In the genomic region with DNA sequence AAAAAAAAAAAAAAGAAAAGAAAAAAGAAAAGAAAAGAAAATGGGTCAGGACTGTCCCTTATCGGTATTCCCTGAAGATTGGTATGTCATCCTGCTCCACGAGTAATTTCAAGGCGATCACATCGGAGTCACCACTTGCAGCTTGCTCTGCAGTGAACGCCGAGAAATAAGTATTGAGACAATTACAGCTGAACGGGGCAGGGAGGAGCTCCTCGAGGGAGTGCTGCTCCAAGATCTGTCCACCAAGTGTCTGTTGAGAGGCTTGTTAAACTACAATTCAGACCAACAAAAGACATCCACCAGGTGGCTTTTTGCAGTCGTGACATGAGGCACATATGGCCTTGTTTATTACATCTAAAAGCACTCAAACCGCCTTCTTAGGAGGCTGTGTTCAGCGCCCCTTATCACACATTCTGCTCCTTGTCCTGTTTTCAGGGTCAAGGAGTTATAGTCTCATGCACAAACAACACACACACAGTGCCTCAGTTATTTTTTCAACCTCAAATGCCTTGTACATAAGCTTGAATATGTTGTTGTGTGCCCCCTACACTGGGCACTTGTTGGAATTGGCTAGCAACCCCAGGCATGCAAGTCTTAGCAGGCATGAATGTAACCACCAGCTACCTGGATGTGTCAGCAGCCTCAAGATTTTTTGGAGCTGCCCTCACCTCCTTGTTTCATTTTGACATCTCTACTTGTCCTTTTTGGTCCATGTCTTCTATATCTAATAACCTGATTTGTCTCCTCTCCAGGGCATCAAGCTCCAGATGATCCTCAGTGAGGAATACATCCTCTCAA, we compare ENCODE assay signal across 15 cellular contexts. TPM values are rescaled to one million over a fixed set of nuclear protein-coding genes. Genes with fewer than 3 reads are reported as not detected.
DNase-seq lines count a peak whose midpoint lies in the region; ATAC-seq, FAIRE-seq and TF ChIP-seq lines count a peak whose summit lies in the region.
"Had no signal": no experiment of that assay in that cellular context is flagged by ENCODE, and none has a peak within 500 bp of the region (broad histone marks: within the 10 kb centered on the region; RNA-seq: fewer than 3 reads in every experiment).

No MANE protein-coding gene starts in this region.

- H3K4me3 ChIP-seq in Panc1 (ENCODE audit: low read depth in 2 of 2, low read length in 2 of 2), result 0 out of 4 replicates have a peak overlapping the region, but pooled peaks of 1 of the 2 experiments have one; percentile 23
- H3K4me3 ChIP-seq in CD8-positive, alpha-beta T cell (ENCODE audit: low read depth, low read length), result no peak overlapping the region
- H3K4me3 ChIP-seq: sigmoid colon had no signal

- POLR2A ChIA-PET in activated CD4-positive, alpha-beta T cell treated with anti-CD3 and anti-CD28 coated beads for 36 hours (lab: Charles Lee), result interaction anchor here (0.6 kb wide), 1 partner anchor 110 kb away, joined by 3 read pairs; no protein-coding TSS in a partner anchor
- POLR2A ChIA-PET in Panc1 (lab: Charles Lee), result interaction anchor here (0.6 kb wide), 1 partner anchor 267 kb away, joined by 11 read pairs; no protein-coding TSS in a partner anchor
- POLR2A ChIA-PET in CD8-positive, alpha-beta T cell (lab: Charles Lee), result interaction anchor here (1.6 to 2.8 kb wide), 3 partner anchors 13 to 43 kb away, joined by 6 to 10 read pairs (median 7); a partner anchor contains a TSS

- in situ Hi-C loops in Panc1 (cut with HindIII; ENCODE audit: low pct_unique_long_range_greater_than_20kb, low sequenced_read_pairs), result no loop called here

- FAIRE-seq in GM19239 (lab: Jason Lieb, UNC), result peak; percentile 11

- H3K27me3 Mint-ChIP-seq in activated CD4-positive, alpha-beta T cell treated with anti-CD3 and anti-CD28 coated beads for 36 hours, result no peaks in the 10 kb centered on the region
- H3K27me3 Mint-ChIP-seq in CD8-positive, alpha-beta T cell (ENCODE audit: low read depth), result no peaks in the 10 kb centered on the region
- no peaks in the 10 kb centered on the region for H3K27me3 Mint-ChIP-seq in activated T-helper 2 cell treated with anti-CD3 and anti-CD28 coated beads, Interferon-gamma antibody, Interleukin-2, Interleukin-4, amounts not matched to agents 10 μg/mL and 5 μg/mL and 100 μg/mL, durations not matched to agents 14 hours and 24 hours and 36 hours (ENCODE audit: low read depth)

- H3K27ac ChIP-seq in Panc1 (ENCODE audit: low read length), result no peak overlapping the region
- no peak overlapping the region for H3K27ac ChIP-seq in CD8-positive, alpha-beta T cell (ENCODE audit: low read depth, low read length)
- H3K27ac ChIP-seq: neutrophil, sigmoid colon, vagina had no signal

- no peaks in the 10 kb centered on the region for H3K9me3 Mint-ChIP-seq in activated CD4-positive, alpha-beta T cell treated with anti-CD3 and anti-CD28 coated beads for 36 hours (ENCODE audit: low read depth)
- no peaks in the 10 kb centered on the region for H3K9me3 Mint-ChIP-seq in CD8-positive, alpha-beta T cell
- no peaks in the 10 kb centered on the region for H3K9me3 Mint-ChIP-seq in activated T-helper 2 cell treated with anti-CD3 and anti-CD28 coated beads, Interferon-gamma antibody, Interleukin-2, Interleukin-4, amounts not matched to agents 10 μg/mL and 5 μg/mL and 100 μg/mL, durations not matched to agents 14 hours and 24 hours and 36 hours

- peaks cover 35% of the 10 kb centered on the region for H3K4me1 Mint-ChIP-seq in activated CD4-positive, alpha-beta T cell treated with anti-CD3 and anti-CD28 coated beads for 36 hours
- H3K4me1 Mint-ChIP-seq in CD8-positive, alpha-beta T cell (ENCODE audit: low read depth), result peaks cover 24% of the 10 kb centered on the region
- H3K4me1 Mint-ChIP-seq in activated T-helper 2 cell treated with anti-CD3 and anti-CD28 coated beads, Interferon-gamma antibody, Interleukin-2, Interleukin-4, amounts not matched to agents 10 μg/mL and 5 μg/mL and 100 μg/mL, durations not matched to agents 14 hours and 24 hours and 36 hours (ENCODE audit: low read depth), result peaks cover 34% of the 10 kb centered on the region

- intact Hi-C loops in activated CD4-positive, alpha-beta T cell treated with anti-CD3 and anti-CD28 coated beads for 36 hours (cut with DNase I, micrococcal nuclease), result loop anchor here in 1 of 2 experiments (5.0 kb wide), 3 partner anchors 153 to 268 kb away; no protein-coding TSS in a partner anchor
- intact Hi-C loops in Panc1 (cut with micrococcal nuclease; ENCODE audit: unreplicated experiment), result loop anchor here (5.0 kb wide), 1 partner anchor 228 kb away; a partner anchor contains a TSS
- intact Hi-C loops in CD8-positive, alpha-beta T cell (cut with DNase I, micrococcal nuclease), result no loop called here
- intact Hi-C loops in activated T-helper 2 cell treated with anti-CD3 and anti-CD28 coated beads, Interferon-gamma antibody, Interleukin-2, Interleukin-4, amounts not matched to agents 10 μg/mL and 5 μg/mL and 100 μg/mL, durations not matched to agents 14 hours and 24 hours and 36 hours (cut with micrococcal nuclease), result no loop called here

- H3K27ac Mint-ChIP-seq in activated CD4-positive, alpha-beta T cell treated with anti-CD3 and anti-CD28 coated beads for 36 hours, result no peak overlapping the region
- no peak overlapping the region for H3K27ac Mint-ChIP-seq in CD8-positive, alpha-beta T cell
- H3K27ac Mint-ChIP-seq in activated T-helper 2 cell treated with anti-CD3 and anti-CD28 coated beads, Interferon-gamma antibody, Interleukin-2, Interleukin-4, amounts not matched to agents 10 μg/mL and 5 μg/mL and 100 μg/mL, durations not matched to agents 14 hours and 24 hours and 36 hours, result no peak overlapping the region

- H3K36me3 ChIP-seq in Panc1 (ENCODE audit: control insufficient read depth, insufficient read depth, low read length), result no peaks in the 10 kb centered on the region; the same call in 1 of the 2 replicates
- H3K36me3 ChIP-seq in CD8-positive, alpha-beta T cell (ENCODE audit: insufficient read depth, low read length), result no peaks in the 10 kb centered on the region
- H3K36me3 ChIP-seq: neutrophil, sigmoid colon, vagina had no signal

- no TSS peak for BruUV-seq in Panc1 (replicated peaks; lab: Mats Ljungman, UMichigan)

- H3K9me3 ChIP-seq in Panc1 (ENCODE audit: control insufficient read depth, insufficient read depth, low read depth, low read length), result no peaks in the 10 kb centered on the region
- no peaks in the 10 kb centered on the region for H3K9me3 ChIP-seq in CD8-positive, alpha-beta T cell (ENCODE audit: low read length)
- H3K9me3 ChIP-seq: neutrophil, sigmoid colon, vagina had no signal

- H3K4me3 Mint-ChIP-seq in activated CD4-positive, alpha-beta T cell treated with anti-CD3 and anti-CD28 coated beads for 36 hours, result no peak overlapping the region
- no peak overlapping the region for H3K4me3 Mint-ChIP-seq in CD8-positive, alpha-beta T cell
- no peak overlapping the region for H3K4me3 Mint-ChIP-seq in activated T-helper 2 cell treated with anti-CD3 and anti-CD28 coated beads, Interferon-gamma antibody, Interleukin-2, Interleukin-4, amounts not matched to agents 10 μg/mL and 5 μg/mL and 100 μg/mL, durations not matched to agents 14 hours and 24 hours and 36 hours (ENCODE audit: low read depth)

- peak; percentile 42 for ATAC-seq in activated CD4-positive, alpha-beta T cell treated with anti-CD3 and anti-CD28 coated beads for 36 hours
- ATAC-seq in Panc1 (peak; percentile 56), GM18498 (IDR thresholded peaks at IDR 0.05; ENCODE audit: unreplicated experiment) (no peak)
- no peak for ATAC-seq in CD8-positive, alpha-beta T cell

- TF ChIP-seq CTCF in Panc1 (IDR thresholded peaks at IDR 0.05), result 0 out of 2 replicates have a peak, but pooled peaks have one; percentile 10
- no peak for TF ChIP-seq CTCF in CD8-positive, alpha-beta T cell (IDR thresholded peaks at IDR 0.05)

- CTCF ChIA-PET in activated CD4-positive, alpha-beta T cell treated with anti-CD3 and anti-CD28 coated beads for 36 hours (lab: Charles Lee), result interaction anchor here (0.5 to 8.5 kb wide), 20 partner anchors 8 to 279 kb away, joined by 3 to 176 read pairs (median 11); a partner anchor contains a TSS
- CTCF ChIA-PET in Panc1 (lab: Charles Lee), result no interaction called here
- CTCF ChIA-PET in CD8-positive, alpha-beta T cell (lab: Charles Lee), result interaction anchor here (0.5 to 15.8 kb wide), 25 partner anchors 9 to 229 kb away, joined by 3 to 279 read pairs (median 6); a partner anchor contains a TSS

- DNase-seq in activated CD4-positive, alpha-beta T cell treated with anti-CD3 and anti-CD28 coated beads for 36 hours, result peak; percentile 47
- no peak for DNase-seq in activated CD4-positive, alpha-beta T cell treated with anti-CD3 and anti-CD28 coated beads for 1 hour
- DNase-seq in GM19239 (ENCODE audit: insufficient read length, low spot score) (no peak), Panc1 (ENCODE audit: low read depth, low spot score) (no peak), kidney tubule cell (ENCODE audit: low spot score) (peak; percentile 2)
- DNase-seq in CD8-positive, alpha-beta T cell, result no peak
- no peak for DNase-seq in activated T-helper 2 cell treated with anti-CD3 and anti-CD28 coated beads, Interferon-gamma antibody, Interleukin-2, Interleukin-4, amounts not matched to agents 10 μg/mL and 5 μg/mL and 100 μg/mL, durations not matched to agents 14 hours and 24 hours and 36 hours (ENCODE audit: low spot score)
- DNase-seq: NCI-H2081; sigmoid colon; stimulated activated CD4-positive, alpha-beta T cell treated with anti-CD3 and anti-CD28 coated beads, Interleukin-4, amount 100 ng/mL, for 1 hour had no signal

- H3K27me3 ChIP-seq in Panc1 (ENCODE audit: control insufficient read depth, insufficient read depth, low read length), result peaks cover 17% of the 10 kb centered on the region
- no peaks in the 10 kb centered on the region for H3K27me3 ChIP-seq in CD8-positive, alpha-beta T cell (ENCODE audit: insufficient read depth, low read length)
- H3K27me3 ChIP-seq: neutrophil, sigmoid colon, vagina had no signal

- peaks cover 4% of the 10 kb centered on the region; the same call in 1 of the 2 replicates for H3K4me1 ChIP-seq in Panc1 (ENCODE audit: control insufficient read depth, insufficient read depth, low read length)
- H3K4me1 ChIP-seq in CD8-positive, alpha-beta T cell (ENCODE audit: insufficient read depth, low read length), result peaks cover 21% of the 10 kb centered on the region
- H3K4me1 ChIP-seq: vagina had no signal

- H3K36me3 Mint-ChIP-seq in activated CD4-positive, alpha-beta T cell treated with anti-CD3 and anti-CD28 coated beads for 36 hours (ENCODE audit: low read depth), result no peaks in the 10 kb centered on the region
- H3K36me3 Mint-ChIP-seq in CD8-positive, alpha-beta T cell, result no peaks in the 10 kb centered on the region
- no peaks in the 10 kb centered on the region for H3K36me3 Mint-ChIP-seq in activated T-helper 2 cell treated with anti-CD3 and anti-CD28 coated beads, Interferon-gamma antibody, Interleukin-2, Interleukin-4, amounts not matched to agents 10 μg/mL and 5 μg/mL and 100 μg/mL, durations not matched to agents 14 hours and 24 hours and 36 hours (ENCODE audit: low read depth)

RNA-seq across cellular contexts. Expression of a gene that starts 13.0 kb away (rescaled TPM):
- total RNA-seq in activated CD4-positive, alpha-beta T cell treated with anti-CD3 and anti-CD28 coated beads for 36 hours, result 100 to 1,000 TPM; 180 to 217 TPM
- total RNA-seq in Panc1 (2021; ENCODE audit: unreplicated experiment), result 0.67 TPM
- polyA plus RNA-seq in Panc1 (2012; ENCODE audit: insufficient read length), result not detected
- 100 to 1,000 TPM; 397 to 399 TPM for total RNA-seq in CD8-positive, alpha-beta T cell
- 101 and 103 TPM in 2 replicates for total RNA-seq in activated T-helper 2 cell treated with anti-CD3 and anti-CD28 coated beads, Interferon-gamma antibody, Interleukin-2, Interleukin-4, amounts not matched to agents 10 μg/mL and 5 μg/mL and 100 μg/mL, durations not matched to agents 14 hours and 24 hours and 36 hours
- total RNA-seq: MCF 10A, SK-MEL-5 had no signal

RNA-seq across cellular contexts. Expression of a gene that starts 14.4 kb away (rescaled TPM):
- total RNA-seq in activated CD4-positive, alpha-beta T cell treated with anti-CD3 and anti-CD28 coated beads for 36 hours, result 10 to 100 TPM; 35.9 to 40.3 TPM
- 0.21 TPM for total RNA-seq in Panc1 (2021; ENCODE audit: unreplicated experiment)
- not detected for polyA plus RNA-seq in Panc1 (2012; ENCODE audit: insufficient read length)
- 10 to 100 TPM; 13.3 to 14.8 TPM for total RNA-seq in CD8-positive, alpha-beta T cell
- total RNA-seq in activated T-helper 2 cell treated with anti-CD3 and anti-CD28 coated beads, Interferon-gamma antibody, Interleukin-2, Interleukin-4, amounts not matched to agents 10 μg/mL and 5 μg/mL and 100 μg/mL, durations not matched to agents 14 hours and 24 hours and 36 hours, result 4.1 and 5.5 TPM in 2 replicates

Comparison
In these comparisons a context has a peak if more than half of its experiments do, and no peak if none do; other contexts are left out.
1. DNase-seq: peak in activated CD4-positive, alpha-beta T cell treated with anti-CD3 and anti-CD28 coated beads for 36 hours (single experiment) and kidney tubule cell (single experiment); none in activated CD4-positive, alpha-beta T cell treated with anti-CD3 and anti-CD28 coated beads for 1 hour (single experiment), GM19239 (single experiment), Panc1 (single experiment), CD8-positive, alpha-beta T cell (0 of 7) and activated T-helper 2 cell treated with anti-CD3 and anti-CD28 coated beads, Interferon-gamma antibody, Interleukin-2, Interleukin-4, amounts not matched to agents 10 μg/mL and 5 μg/mL and 100 μg/mL, durations not matched to agents 14 hours and 24 hours and 36 hours (single experiment).
2. ATAC-seq: peak in activated CD4-positive, alpha-beta T cell treated with anti-CD3 and anti-CD28 coated beads for 36 hours (single experiment) and Panc1 (single experiment); none in CD8-positive, alpha-beta T cell (single experiment) and GM18498 (single experiment).
3. RNA of a gene that starts 13.0 kb away (total RNA-seq): 397 to 399 TPM in CD8-positive, alpha-beta T cell, 180 to 217 TPM in activated CD4-positive, alpha-beta T cell treated with anti-CD3 and anti-CD28 coated beads for 36 hours and 101 to 103 TPM in activated T-helper 2 cell treated with anti-CD3 and anti-CD28 coated beads, Interferon-gamma antibody, Interleukin-2, Interleukin-4, amounts not matched to agents 10 μg/mL and 5 μg/mL and 100 μg/mL, durations not matched to agents 14 hours and 24 hours and 36 hours; 0.67 TPM in Panc1 (single experiment); every median in the first group is over 10 times any median in the second.